ENCODE assay signal across 27 cellular contexts in the genomic region with DNA sequence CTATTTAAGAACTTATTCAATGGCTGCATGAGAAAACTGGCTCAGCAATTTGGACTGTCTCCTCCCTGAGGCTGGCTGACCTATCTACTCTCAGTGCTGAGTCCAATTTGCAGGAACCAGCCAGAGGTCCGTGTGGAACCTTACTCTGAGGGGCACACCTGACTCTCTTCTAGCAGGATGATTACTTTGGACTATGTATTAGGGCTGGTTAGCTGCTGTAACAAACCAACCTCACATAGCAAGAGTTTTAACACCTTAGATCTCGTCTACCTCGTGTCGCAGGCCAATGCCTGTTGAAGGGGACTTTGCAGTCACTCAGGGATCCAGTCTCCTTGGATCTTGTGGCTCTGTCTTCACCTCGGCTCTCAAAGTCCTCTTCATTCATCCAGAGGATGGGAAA. TPM values are rescaled to one million over a fixed set of nuclear protein-coding genes. Genes with fewer than 3 reads are reported as not detected.
A peak's percentile ranks its signal among the peaks of the same experiment; 100 is the strongest.
DNase-seq lines count a peak whose midpoint lies in the region; ATAC-seq, FAIRE-seq and TF ChIP-seq lines count a peak whose summit lies in the region.
"Had no signal": no experiment of that assay in that cellular context is flagged by ENCODE, and none has a peak within 500 bp of the region (broad histone marks: within the 10 kb centered on the region; RNA-seq: fewer than 3 reads in every experiment).

No MANE protein-coding gene starts in this region.

- no peaks in the 10 kb centered on the region for H3K36me3 Mint-ChIP-seq in nephron (ENCODE audit: low read depth)
- no peaks in the 10 kb centered on the region for H3K36me3 Mint-ChIP-seq in T-helper 17 cell (ENCODE audit: low read depth)
- peaks cover 0 to 2% (median 0%) of the 10 kb centered on the region in 5 donors for H3K36me3 Mint-ChIP-seq in naive thymus-derived CD4-positive, alpha-beta T cell

- H3K4me3 Mint-ChIP-seq in nephron (peak overlapping the region in 1 of 3 experiments; percentile 50), T-helper 17 cell (no peak overlapping the region)
- no peak overlapping the region for H3K4me3 Mint-ChIP-seq in naive thymus-derived CD4-positive, alpha-beta T cell
- H3K4me3 Mint-ChIP-seq: GM23338, H9 had no signal

- H3K9me3 ChIP-seq in cardiac muscle cell (ENCODE audit: low read depth) (no peaks in the 10 kb centered on the region), K562 (replicated peaks; ENCODE audit: control insufficient read depth, insufficient read depth, low read depth, low read length) (no peaks in the 10 kb centered on the region), skeletal muscle tissue (ENCODE audit: control insufficient read depth in 3 of 3, low read length in 3 of 3) (no peaks in the 10 kb centered on the region), T-helper 17 cell (ENCODE audit: control insufficient read depth, low read length, poor library complexity, severe bottlenecking) (no peaks in the 10 kb centered on the region), breast epithelium (peaks cover 0 to 8% of the 10 kb centered on the region in 2 donors)
- H3K9me3 ChIP-seq in naive thymus-derived CD4-positive, alpha-beta T cell (ENCODE audit: control insufficient read depth in 2 of 3, low read length in 3 of 3): no peaks in the 10 kb centered on the region

- peak overlapping the region; percentile 84 for H2AFZ ChIP-seq in K562 (ENCODE audit: low read depth, low read length)
- H2AFZ ChIP-seq: GM23338, PC-9 had no signal

- FAIRE-seq in K562 (lab: Jason Lieb, UNC): no peak
- FAIRE-seq: A204.1, G401.6 had no signal

- H3K27ac ChIP-seq in cardiac muscle cell (peak overlapping the region; percentile 4), K562 (ENCODE audit: extremely low read depth, low read depth, low read length) (peak overlapping the region; percentile 64; the same call in 2 of the 3 replicates), skeletal muscle tissue (ENCODE audit: low read depth, low read length) (peak overlapping the region; percentile 70), breast epithelium (no peak overlapping the region)
- no peak overlapping the region for H3K27ac ChIP-seq in naive thymus-derived CD4-positive, alpha-beta T cell (ENCODE audit: low read depth, low read length)
- H3K27ac ChIP-seq: BLaER1, KMS-11, PC-9, SJSA1 had no signal

- DNase-seq in cardiac muscle cell (ENCODE audit: low read depth in 1 of 2, low spot score in 1 of 2) (no peak), Right ventricle myocardium superior (no peak), K562 (ENCODE audit: extremely low read depth in 1 of 4, low spot score in 3 of 4) (no peak), T-helper 17 cell (no peak), breast epithelium (ENCODE audit: low spot score in 2 of 2) (no peak)
- no peak for DNase-seq in naive thymus-derived CD4-positive, alpha-beta T cell
- DNase-seq: COR-L47; H9; NCI-H1048; NCI-H1417; NCI-H1694; NCI-H2029 treated with DMSO at 0.1 percent for 48 hours; NCI-H446 treated with DMSO at 0.1 percent for 48 hours; NCI-H82; NK-92 treated with Interleukin-12 subunit alpha and Interleukin-12 subunit beta, amount 100 ng/mL, for 24 hours had no signal

- intact Hi-C loops in Right ventricle myocardium superior (cut with DNase I): no loop called here
- intact Hi-C loops in K562 (cut with micrococcal nuclease): no loop called here
- intact Hi-C loops in naive thymus-derived CD4-positive, alpha-beta T cell (cut with micrococcal nuclease): loop anchor here in 1 of 2 donors (10.0 kb wide), 1 partner anchor 533 kb away; the partner anchor contains the start of gene ZNF346
- intact Hi-C loops in breast epithelium (cut with DNase I; ENCODE audit: low total_unique reads): no loop called here

- H3K9me1 ChIP-seq in K562 (ENCODE audit: control insufficient read depth, insufficient read depth, low read length): no peaks in the 10 kb centered on the region

- TF ChIP-seq EP300 in K562 (IDR thresholded peaks at IDR 0.05; ENCODE audit: low read length): no peak

- TF ChIP-seq CTCF in cardiac muscle cell (IDR thresholded peaks at IDR 0.05; ENCODE audit: low read depth, low read length) (no peak), K562 (IDR thresholded peaks at IDR 0.05 in 2 of 3, conservative IDR thresholded peaks at IDR 0.05 in 1 of 3; ENCODE audit: insufficient read depth in 2 of 3, low read depth in 1 of 3, low read length in 3 of 3) (no peak), nephron (IDR thresholded peaks at IDR 0.05; ENCODE audit: unreplicated experiment in 3 of 3) (no peak), breast epithelium (IDR thresholded peaks at IDR 0.05) (no peak)

- CTCF ChIA-PET in K562 (lab: Yijun Ruan, JAX; ENCODE audit: low intra/inter-chr PET ratio): no interaction called here
- CTCF ChIA-PET in naive thymus-derived CD4-positive, alpha-beta T cell (lab: Charles Lee): no interaction called here

- H3K4me1 Mint-ChIP-seq in nephron: peaks cover 32% of the 10 kb centered on the region
- peaks cover 22% of the 10 kb centered on the region for H3K4me1 Mint-ChIP-seq in T-helper 17 cell
- peaks cover 13 to 33% (median 22%) of the 10 kb centered on the region in 7 donors for H3K4me1 Mint-ChIP-seq in naive thymus-derived CD4-positive, alpha-beta T cell

- 72% methylated on average over 5 of the region's 5 CpGs for WGBS in K562 (ENCODE audit: insufficient coverage, low coverage, missing lambda C conversion rate)

- BruUV-seq in K562 (replicated peaks; lab: Mats Ljungman, UMichigan): no TSS peak

- H3K4me1 ChIP-seq in cardiac muscle cell (ENCODE audit: low read depth): peaks cover 15% of the 10 kb centered on the region
- H3K4me1 ChIP-seq in K562 (replicated peaks in 1 of 2; ENCODE audit: control insufficient read depth in 2 of 2, insufficient read depth in 2 of 2, low read length in 2 of 2): peaks cover 17 to 35% of the 10 kb centered on the region in 2 experiments
- peaks cover 29 to 37% (median 32%) of the 10 kb centered on the region in 3 donors for H3K4me1 ChIP-seq in skeletal muscle tissue (ENCODE audit: control insufficient read depth in 3 of 3, insufficient read depth in 3 of 3, low read length in 3 of 3)
- peaks cover 9 to 16% of the 10 kb centered on the region in 2 donors for H3K4me1 ChIP-seq in naive thymus-derived CD4-positive, alpha-beta T cell (ENCODE audit: control insufficient read depth in 2 of 2, insufficient read depth in 2 of 2, low read length in 2 of 2)
- no peaks in the 10 kb centered on the region for H3K4me1 ChIP-seq in breast epithelium

- H3K36me3 ChIP-seq in cardiac muscle cell: no peaks in the 10 kb centered on the region
- H3K36me3 ChIP-seq in K562 (ENCODE audit: control insufficient read depth, insufficient read depth, low read length): peaks cover 3% of the 10 kb centered on the region; the same call in 2 of the 3 replicates
- H3K36me3 ChIP-seq in skeletal muscle tissue (ENCODE audit: control insufficient read depth in 3 of 3, insufficient read depth in 3 of 3, low read length in 3 of 3): peaks cover 3% of the 10 kb centered on the region in 3 donors
- H3K36me3 ChIP-seq in naive thymus-derived CD4-positive, alpha-beta T cell (ENCODE audit: control insufficient read depth in 2 of 3, insufficient read depth in 3 of 3, low read length in 3 of 3): peaks cover 0 to 6% (median 0%) of the 10 kb centered on the region in 3 experiments
- H3K36me3 ChIP-seq in breast epithelium: no peaks in the 10 kb centered on the region

- TF ChIP-seq POLR2A in K562 (conservative IDR thresholded peaks at IDR 0.05) (no peak), breast epithelium (IDR thresholded peaks at IDR 0.05) (no peak)

- peaks cover 10% of the 10 kb centered on the region for H4K20me1 ChIP-seq in K562 (replicated peaks; ENCODE audit: control insufficient read depth, insufficient read depth, low read length)

- H3K4me3 ChIP-seq in cardiac muscle cell (no peak overlapping the region), K562 (no peak overlapping the region), skeletal muscle tissue (ENCODE audit: low read length in 3 of 3) (no peak overlapping the region), breast epithelium (no peak overlapping the region)
- H3K4me3 ChIP-seq in naive thymus-derived CD4-positive, alpha-beta T cell (ENCODE audit: low read length): no peak overlapping the region
- H3K4me3 ChIP-seq: BLaER1, GM23338, PC-9, SJSA1 had no signal

- no peak for TF ChIP-seq RAD21 in K562 (CRISPR knock-in tag; conservative IDR thresholded peaks at IDR 0.05 in 1 of 2, IDR thresholded peaks at IDR 0.05 in 1 of 2)

- in situ Hi-C loops in K562 (cut with MboI): no loop called here

- H3K9ac ChIP-seq in K562 (ENCODE audit: insufficient read depth in 1 of 2, low read depth in 2 of 2, low read length in 2 of 2) (no peak overlapping the region), skeletal muscle tissue (ENCODE audit: low read depth in 1 of 3, low read length in 3 of 3) (no peak overlapping the region)
- H3K9ac ChIP-seq: BLaER1, KMS-11 had no signal

- ATAC-seq in Right ventricle myocardium superior (ENCODE audit: poor library complexity) (no peak), K562 (no peak), T-helper 17 cell (no peak)
- ATAC-seq in naive thymus-derived CD4-positive, alpha-beta T cell: no peak
- ATAC-seq: GM23338, Right ventricle myocardium inferior had no signal

- peaks cover 6% of the 10 kb centered on the region for H3K27me3 Mint-ChIP-seq in nephron (ENCODE audit: low read depth)
- H3K27me3 Mint-ChIP-seq in T-helper 17 cell: no peaks in the 10 kb centered on the region
- peaks cover 0 to 4% (median 0%) of the 10 kb centered on the region in 5 donors for H3K27me3 Mint-ChIP-seq in naive thymus-derived CD4-positive, alpha-beta T cell
- H3K27me3 Mint-ChIP-seq: CD4-positive, CD25-positive, alpha-beta regulatory T cell had no signal

- POLR2A ChIA-PET in K562 (lab: Yijun Ruan, JAX): interaction anchor here (0.6 to 0.8 kb wide), 2 partner anchors 35 to 43 kb away, joined by 3 to 4 read pairs; no protein-coding TSS in a partner anchor
- POLR2A ChIA-PET in naive thymus-derived CD4-positive, alpha-beta T cell (lab: Charles Lee): no interaction called here

- no peak overlapping the region for H3K4me2 ChIP-seq in K562 (ENCODE audit: insufficient read depth, low read length)
- H3K4me2 ChIP-seq: BLaER1, GM23338, KMS-11, PC-9 had no signal

- H3K79me2 ChIP-seq in K562 (ENCODE audit: control insufficient read depth, insufficient read depth, low read length): peaks cover 19% of the 10 kb centered on the region

- peak overlapping the region; percentile 37 to 90 (median 45) for H3K27ac Mint-ChIP-seq in nephron
- no peak overlapping the region for H3K27ac Mint-ChIP-seq in T-helper 17 cell
- H3K27ac Mint-ChIP-seq in naive thymus-derived CD4-positive, alpha-beta T cell: peak overlapping the region in 1 of 9 donors; percentile 2
- H3K27ac Mint-ChIP-seq: GM23338, H9 had no signal

- no peaks in the 10 kb centered on the region for H3K9me3 Mint-ChIP-seq in nephron
- H3K9me3 Mint-ChIP-seq in naive thymus-derived CD4-positive, alpha-beta T cell: no peaks in the 10 kb centered on the region
- H3K9me3 Mint-ChIP-seq: CD4-positive, CD25-positive, alpha-beta regulatory T cell had no signal

- H3K27me3 ChIP-seq in cardiac muscle cell (no peaks in the 10 kb centered on the region), K562 (ENCODE audit: control insufficient read depth in 2 of 2, insufficient read depth in 2 of 2, low read length in 2 of 2) (no peaks in the 10 kb centered on the region), skeletal muscle tissue (ENCODE audit: control insufficient read depth in 3 of 3, insufficient read depth in 3 of 3, low read length in 3 of 3) (no peaks in the 10 kb centered on the region), breast epithelium (no peaks in the 10 kb centered on the region)
- no peaks in the 10 kb centered on the region for H3K27me3 ChIP-seq in naive thymus-derived CD4-positive, alpha-beta T cell (ENCODE audit: control insufficient read depth in 2 of 2, insufficient read depth in 2 of 2, low read length in 2 of 2)
- H3K27me3 ChIP-seq: BLaER1, SJSA1 had no signal

RNA-seq across cellular contexts. Expression of gene FAM193B, which starts 3.4 kb away (rescaled TPM):
- total RNA-seq in cardiac muscle cell (62.2 and 80.9 TPM in 2 replicates), Right ventricle myocardium superior (23.2 TPM), K562 (2014; rRNA removed) (33.6 and 53.1 TPM in 2 replicates), K562 (2014; rRNA removed; fragmentation: Illumina TruSeq; extraction: Trizol) (15.2 and 18.0 TPM in 2 replicates), K562 (2015; rRNA removed; fragmentation: Illumina TruSeq; extraction: Trizol) (31.7 and 37.3 TPM in 2 replicates), K562 (2021) (58.7 and 59.4 TPM in 2 replicates), skeletal muscle tissue (11.0 TPM), T-helper 17 cell (100 to 1,000 TPM; 143 to 167 TPM), breast epithelium (10 to 100 TPM; 35.4 to 81.5 (median 77.0) TPM)
- polyA plus RNA-seq in cardiac muscle cell (67.4 and 80.2 TPM in 2 replicates), K562 (2011; rRNA removed) (51.5 and 73.5 TPM in 2 replicates), K562 (2014; fragmentation: Illumina TruSeq; extraction: Trizol) (44.1 and 45.0 TPM in 2 replicates), K562 (2014; fragmentation: Nextera tagmentation; extraction: Ambion mirVana) (1 to 10 TPM; 4.4 to 5.0 TPM), K562 (2014; rRNA removed) (73.4 and 76.4 TPM in 2 replicates)
- 296 and 489 TPM in 2 replicates for total RNA-seq in K562 (2011; cell fraction: chromatin; rRNA removed; ENCODE audit: low replicate concordance)
- total RNA-seq in K562 (2011; cell fraction: nucleolus; rRNA removed): 300 and 332 TPM in 2 replicates
- 230 and 273 TPM in 2 replicates for total RNA-seq in K562 (2011; cell fraction: nucleoplasm; rRNA removed)
- polyA plus RNA-seq in K562 (2011; cell fraction: cytosol; rRNA removed): 30.7 and 38.5 TPM in 2 replicates
- polyA plus RNA-seq in K562 (2011; cell fraction: nucleus; rRNA removed): 492 and 661 TPM in 2 replicates
- polyA plus RNA-seq in K562 (2012): 52.7 and 87.6 TPM in 2 replicates
- polyA minus RNA-seq in K562 (2011; rRNA and poly(A)+ RNA removed): 11.0 and 15.0 TPM in 2 replicates
- polyA minus RNA-seq in K562 (2011; cell fraction: cytosol; rRNA and poly(A)+ RNA removed): 10.5 and 24.3 TPM in 2 replicates
- polyA minus RNA-seq in K562 (2011; cell fraction: nucleus; rRNA and poly(A)+ RNA removed): 47.3 and 51.4 TPM in 2 replicates
- total RNA-seq in naive thymus-derived CD4-positive, alpha-beta T cell: 100 to 1,000 TPM; 102 to 275 (median 175) TPM
- 1 to 10 TPM; 4.1 TPM for polyA plus RNA-seq in naive thymus-derived CD4-positive, alpha-beta T cell

RNA-seq across cellular contexts. Expression of gene TMED9, which starts 34.2 kb away (rescaled TPM):
- 146 and 176 TPM in 2 replicates for total RNA-seq in cardiac muscle cell
- polyA plus RNA-seq in cardiac muscle cell: 228 and 317 TPM in 2 replicates
- total RNA-seq in Right ventricle myocardium superior: 61.0 TPM
- total RNA-seq in K562 (2011; cell fraction: chromatin; rRNA removed; ENCODE audit: low replicate concordance): 151 and 356 TPM in 2 replicates
- total RNA-seq in K562 (2011; cell fraction: nucleolus; rRNA removed): 455 and 495 TPM in 2 replicates
- total RNA-seq in K562 (2011; cell fraction: nucleoplasm; rRNA removed): 410 and 412 TPM in 2 replicates
- total RNA-seq in K562 (2014; rRNA removed): 90.0 and 98.0 TPM in 2 replicates
- 57.1 and 65.9 TPM in 2 replicates for total RNA-seq in K562 (2014; rRNA removed; fragmentation: Illumina TruSeq; extraction: Trizol)
- total RNA-seq in K562 (2015; rRNA removed; fragmentation: Illumina TruSeq; extraction: Trizol): 72.8 and 73.5 TPM in 2 replicates
- total RNA-seq in K562 (2021): 147 and 173 TPM in 2 replicates
- 301 and 375 TPM in 2 replicates for polyA plus RNA-seq in K562 (2011; rRNA removed)
- 280 and 325 TPM in 2 replicates for polyA plus RNA-seq in K562 (2011; cell fraction: cytosol; rRNA removed)
- 112 and 139 TPM in 2 replicates for polyA plus RNA-seq in K562 (2011; cell fraction: nucleus; rRNA removed)
- polyA plus RNA-seq in K562 (2012): 181 and 366 TPM in 2 replicates
- polyA plus RNA-seq in K562 (2014; fragmentation: Illumina TruSeq; extraction: Trizol): 144 and 168 TPM in 2 replicates
- 10 to 100 TPM; 43.7 to 53.2 TPM for polyA plus RNA-seq in K562 (2014; fragmentation: Nextera tagmentation; extraction: Ambion mirVana)
- polyA plus RNA-seq in K562 (2014; rRNA removed): 213 and 235 TPM in 2 replicates
- 208 and 226 TPM in 2 replicates for polyA minus RNA-seq in K562 (2011; rRNA and poly(A)+ RNA removed)
- 75.1 and 101 TPM in 2 replicates for polyA minus RNA-seq in K562 (2011; cell fraction: cytosol; rRNA and poly(A)+ RNA removed)
- 40.4 and 90.7 TPM in 2 replicates for polyA minus RNA-seq in K562 (2011; cell fraction: nucleus; rRNA and poly(A)+ RNA removed)
- 37.6 TPM for total RNA-seq in skeletal muscle tissue
- total RNA-seq in T-helper 17 cell: 10 to 100 TPM; 63.3 to 69.6 TPM
- 100 to 1,000 TPM in 1 of 5 experiments, 10 to 100 TPM in 4; 50.5 to 144 (median 67.5) TPM for total RNA-seq in naive thymus-derived CD4-positive, alpha-beta T cell
- 100 to 1,000 TPM in 1 of 2 donors, 10 to 100 TPM in 1; 99.7 to 103 TPM for polyA plus RNA-seq in naive thymus-derived CD4-positive, alpha-beta T cell
- 100 to 1,000 TPM in 1 of 3 donors, 10 to 100 TPM in 2; 75.4 to 109 (median 95.1) TPM for total RNA-seq in breast epithelium

RNA-seq across cellular contexts. Expression of gene DDX41, which starts 41.0 kb away (rescaled TPM):
- total RNA-seq in cardiac muscle cell (183 and 223 TPM in 2 replicates), Right ventricle myocardium superior (22.6 TPM), K562 (2014; rRNA removed) (284 and 396 TPM in 2 replicates), K562 (2014; rRNA removed; fragmentation: Illumina TruSeq; extraction: Trizol) (41.4 and 53.7 TPM in 2 replicates), K562 (2015; rRNA removed; fragmentation: Illumina TruSeq; extraction: Trizol) (97.1 and 116 TPM in 2 replicates), K562 (2021) (164 and 167 TPM in 2 replicates), skeletal muscle tissue (33.9 TPM), T-helper 17 cell (10 to 100 TPM; 58.6 to 66.9 TPM), breast epithelium (100 to 1,000 TPM in 2 of 3 donors, 10 to 100 TPM in 1; 76.0 to 110 (median 103) TPM)
- polyA plus RNA-seq in cardiac muscle cell (107 and 109 TPM in 2 replicates), K562 (2011; rRNA removed) (138 and 148 TPM in 2 replicates), K562 (2014; fragmentation: Illumina TruSeq; extraction: Trizol) (94.9 and 113 TPM in 2 replicates), K562 (2014; fragmentation: Nextera tagmentation; extraction: Ambion mirVana) (10 to 100 TPM; 38.2 to 60.1 TPM), K562 (2014; rRNA removed) (234 and 236 TPM in 2 replicates)
- 156 and 392 TPM in 2 replicates for total RNA-seq in K562 (2011; cell fraction: chromatin; rRNA removed; ENCODE audit: low replicate concordance)
- total RNA-seq in K562 (2011; cell fraction: nucleolus; rRNA removed): 235 and 242 TPM in 2 replicates
- total RNA-seq in K562 (2011; cell fraction: nucleoplasm; rRNA removed): 123 and 170 TPM in 2 replicates
- 199 and 327 TPM in 2 replicates for polyA plus RNA-seq in K562 (2011; cell fraction: cytosol; rRNA removed)
- polyA plus RNA-seq in K562 (2011; cell fraction: nucleus; rRNA removed): 545 and 753 TPM in 2 replicates
- polyA plus RNA-seq in K562 (2012): 166 and 178 TPM in 2 replicates
- polyA minus RNA-seq in K562 (2011; rRNA and poly(A)+ RNA removed): 143 and 154 TPM in 2 replicates
- polyA minus RNA-seq in K562 (2011; cell fraction: cytosol; rRNA and poly(A)+ RNA removed): 157 and 376 TPM in 2 replicates
- 191 and 218 TPM in 2 replicates for polyA minus RNA-seq in K562 (2011; cell fraction: nucleus; rRNA and poly(A)+ RNA removed)
- 100 to 1,000 TPM in 1 of 5 experiments, 10 to 100 TPM in 4; 65.8 to 126 (median 76.1) TPM for total RNA-seq in naive thymus-derived CD4-positive, alpha-beta T cell
- polyA plus RNA-seq in naive thymus-derived CD4-positive, alpha-beta T cell: 10 to 100 TPM; 39.2 to 54.6 TPM

RNA-seq across cellular contexts. Expression of gene B4GALT7, which starts 42.1 kb away (rescaled TPM):
- total RNA-seq in cardiac muscle cell (29.0 and 44.3 TPM in 2 replicates), Right ventricle myocardium superior (12.9 TPM), K562 (2014; rRNA removed) (15.1 and 18.2 TPM in 2 replicates), K562 (2014; rRNA removed; fragmentation: Illumina TruSeq; extraction: Trizol) (2.3 and 4.6 TPM in 2 replicates), K562 (2015; rRNA removed; fragmentation: Illumina TruSeq; extraction: Trizol) (9.1 and 9.7 TPM in 2 replicates), K562 (2021) (17.7 and 18.3 TPM in 2 replicates), skeletal muscle tissue (12.0 TPM), T-helper 17 cell (10 to 100 TPM; 24.7 to 27.3 TPM), breast epithelium (10 to 100 TPM; 21.4 to 27.5 (median 22.6) TPM)
- polyA plus RNA-seq in cardiac muscle cell (31.6 and 42.3 TPM in 2 replicates), K562 (2011; rRNA removed) (9.5 and 11.4 TPM in 2 replicates), K562 (2014; fragmentation: Illumina TruSeq; extraction: Trizol) (8.8 and 14.6 TPM in 2 replicates), K562 (2014; fragmentation: Nextera tagmentation; extraction: Ambion mirVana) (under 1 TPM; 0.34 to 0.88 TPM), K562 (2014; rRNA removed) (15.0 and 16.6 TPM in 2 replicates)
- total RNA-seq in K562 (2011; cell fraction: chromatin; rRNA removed; ENCODE audit: low replicate concordance): 14.2 and 45.7 TPM in 2 replicates
- 39.6 and 42.7 TPM in 2 replicates for total RNA-seq in K562 (2011; cell fraction: nucleolus; rRNA removed)
- total RNA-seq in K562 (2011; cell fraction: nucleoplasm; rRNA removed): 25.6 and 30.6 TPM in 2 replicates
- polyA plus RNA-seq in K562 (2011; cell fraction: cytosol; rRNA removed): 12.4 and 32.8 TPM in 2 replicates
- polyA plus RNA-seq in K562 (2011; cell fraction: nucleus; rRNA removed): 18.8 and 34.8 TPM in 2 replicates
- polyA plus RNA-seq in K562 (2012): 11.7 and 19.4 TPM in 2 replicates
- 3.1 and 5.6 TPM in 2 replicates for polyA minus RNA-seq in K562 (2011; rRNA and poly(A)+ RNA removed)
- 7.4 and 7.8 TPM in 2 replicates for polyA minus RNA-seq in K562 (2011; cell fraction: cytosol; rRNA and poly(A)+ RNA removed)
- 12.8 and 18.5 TPM in 2 replicates for polyA minus RNA-seq in K562 (2011; cell fraction: nucleus; rRNA and poly(A)+ RNA removed)
- total RNA-seq in naive thymus-derived CD4-positive, alpha-beta T cell: 10 to 100 TPM; 25.4 to 42.2 (median 32.1) TPM
- 10 to 100 TPM; 18.8 to 24.9 TPM for polyA plus RNA-seq in naive thymus-derived CD4-positive, alpha-beta T cell

RNA-seq across cellular contexts. Expression of gene DOK3, which starts 48.2 kb away (rescaled TPM):
- total RNA-seq in cardiac muscle cell (2.4 and 6.0 TPM in 2 replicates), Right ventricle myocardium superior (4.2 TPM), K562 (2014; rRNA removed) (9.2 and 11.0 TPM in 2 replicates), K562 (2014; rRNA removed; fragmentation: Illumina TruSeq; extraction: Trizol) (2.0 TPM in 2 replicates), K562 (2015; rRNA removed; fragmentation: Illumina TruSeq; extraction: Trizol) (5.9 and 7.2 TPM in 2 replicates), K562 (2021) (15.7 and 21.1 TPM in 2 replicates), skeletal muscle tissue (5.7 TPM), T-helper 17 cell (1 to 10 TPM; 5.1 to 8.0 TPM), breast epithelium (1 to 10 TPM; 1.6 to 7.2 (median 6.6) TPM)
- polyA plus RNA-seq in cardiac muscle cell (0.95 and 3.7 TPM in 2 replicates), K562 (2011; rRNA removed) (8.0 and 16.1 TPM in 2 replicates), K562 (2014; fragmentation: Illumina TruSeq; extraction: Trizol) (10.1 and 12.5 TPM in 2 replicates), K562 (2014; fragmentation: Nextera tagmentation; extraction: Ambion mirVana) (1 to 10 TPM; 1.3 to 1.7 TPM), K562 (2014; rRNA removed) (16.9 and 23.0 TPM in 2 replicates)
- total RNA-seq in K562 (2011; cell fraction: chromatin; rRNA removed; ENCODE audit: low replicate concordance): 31.3 and 80.0 TPM in 2 replicates
- total RNA-seq in K562 (2011; cell fraction: nucleolus; rRNA removed): 40.8 and 45.7 TPM in 2 replicates
- 31.9 and 45.3 TPM in 2 replicates for total RNA-seq in K562 (2011; cell fraction: nucleoplasm; rRNA removed)
- polyA plus RNA-seq in K562 (2011; cell fraction: cytosol; rRNA removed): 15.1 and 21.5 TPM in 2 replicates
- polyA plus RNA-seq in K562 (2011; cell fraction: nucleus; rRNA removed): 70.3 and 111 TPM in 2 replicates
- polyA plus RNA-seq in K562 (2012): 14.5 and 23.5 TPM in 2 replicates
- polyA minus RNA-seq in K562 (2011; rRNA and poly(A)+ RNA removed): 3.9 and 4.1 TPM in 2 replicates
- 7.4 and 11.9 TPM in 2 replicates for polyA minus RNA-seq in K562 (2011; cell fraction: cytosol; rRNA and poly(A)+ RNA removed)
- polyA minus RNA-seq in K562 (2011; cell fraction: nucleus; rRNA and poly(A)+ RNA removed): 18.3 and 19.9 TPM in 2 replicates
- 10 to 100 TPM in 1 of 5 experiments, 1 to 10 TPM in 4; 2.4 to 67.1 (median 6.0) TPM for total RNA-seq in naive thymus-derived CD4-positive, alpha-beta T cell
- polyA plus RNA-seq in naive thymus-derived CD4-positive, alpha-beta T cell: under 1 TPM; 0.09 to 0.25 TPM
- total RNA-seq: RPMI7951 had no signal

Comparison
In these comparisons a context has a peak if more than half of its experiments do, and no peak if none do; other contexts are left out.
1. H3K27ac ChIP-seq: peak in cardiac muscle cell (single experiment), K562 (single experiment) and skeletal muscle tissue (single experiment); none in naive thymus-derived CD4-positive, alpha-beta T cell (single experiment) and breast epithelium (0 of 2).